ENCODE assay signal across 8 cellular contexts in genomic region chr14:32075636-32076277, GRCh38. TPM values are rescaled to one million over a fixed set of nuclear protein-coding genes. Genes with fewer than 3 reads are reported as not detected.
A peak's percentile ranks its signal among the peaks of the same experiment; 100 is the strongest.
DNase-seq lines count a peak whose midpoint lies in the region; ATAC-seq, FAIRE-seq and TF ChIP-seq lines count a peak whose summit lies in the region.

No MANE protein-coding gene starts in this region.

- peaks cover 15% of the 10 kb centered on the region; the same call in 1 of the 2 replicates for H3F3A ChIP-seq in SU-DHL-6 (ENCODE audit: insufficient read depth)

- H3K27ac ChIP-seq in SU-DHL-6 (ENCODE audit: low read depth, low read length) = no peak overlapping the region

- H2AFZ ChIP-seq in SU-DHL-6 (ENCODE audit: low read depth, low read length, severe bottlenecking) = peak overlapping the region; percentile 99

- H3K36me3 ChIP-seq in SU-DHL-6 (ENCODE audit: low read length) = no peaks in the 10 kb centered on the region

- H3K9me3 ChIP-seq in SU-DHL-6 (ENCODE audit: insufficient read depth, low read length) (no peaks in the 10 kb centered on the region), mononuclear cell (ENCODE audit: low read depth, low read length) (no peaks in the 10 kb centered on the region)

- H3K9ac ChIP-seq in SU-DHL-6 (ENCODE audit: low read length) = peak overlapping the region; percentile 64

- intact Hi-C loops in activated naive CD4-positive, alpha-beta T cell treated with anti-CD3 and anti-CD28 coated beads for 36 hours (cut with micrococcal nuclease) = loop anchor here (1.0 to 10.0 kb wide), 4 partner anchors 128 to 1451 kb away; partner anchors contain the start of genes DTD2, RNU6-8 and SCFD1

- H3K27me3 ChIP-seq in SU-DHL-6 (ENCODE audit: low read length) = no peaks in the 10 kb centered on the region
- no peaks in the 10 kb centered on the region for H3K27me3 ChIP-seq in mononuclear cell (ENCODE audit: insufficient read depth, low read length)

- H3K4me1 ChIP-seq in mononuclear cell (ENCODE audit: insufficient read depth, low read length) = peaks cover 12% of the 10 kb centered on the region

- TF ChIP-seq POLR2A in erythroblast (IDR thresholded peaks at IDR 0.05; ENCODE audit: low read length) = no peak

- H3K27me3 Mint-ChIP-seq in activated naive CD4-positive, alpha-beta T cell treated with anti-CD3 and anti-CD28 coated beads for 36 hours (ENCODE audit: low read depth) = peaks cover 2% of the 10 kb centered on the region

- H3K4me3 ChIP-seq in SU-DHL-6 (ENCODE audit: insufficient read depth, low read length, poor library complexity, severe bottlenecking) (peak overlapping the region; percentile 83), mononuclear cell (ENCODE audit: low read length) (peak overlapping the region; percentile 69)

- peak overlapping the region; percentile 89 for H3K27ac Mint-ChIP-seq in activated naive CD4-positive, alpha-beta T cell treated with anti-CD3 and anti-CD28 coated beads for 36 hours

- peaks cover 2% of the 10 kb centered on the region for H3K36me3 Mint-ChIP-seq in activated naive CD4-positive, alpha-beta T cell treated with anti-CD3 and anti-CD28 coated beads for 36 hours (ENCODE audit: low read depth)

- H4K20me1 ChIP-seq in SU-DHL-6 (ENCODE audit: low read depth, low read length) = peaks cover 7% of the 10 kb centered on the region

- H3K9me2 ChIP-seq in SU-DHL-6 (replicated peaks; ENCODE audit: insufficient read depth, low read length) = no peaks in the 10 kb centered on the region

- no peak for TF ChIP-seq CTCF in SU-DHL-6 (IDR thresholded peaks at IDR 0.05; ENCODE audit: insufficient read depth, low read length, poor library complexity, severe bottlenecking)

- peak; percentile 3 for ATAC-seq in HG03064 (IDR thresholded peaks at IDR 0.05; ENCODE audit: low read depth, unreplicated experiment)

- FAIRE-seq in urothelium cell line (lab: Jason Lieb, UNC) = no peak

- H3K9me3 Mint-ChIP-seq in activated naive CD4-positive, alpha-beta T cell treated with anti-CD3 and anti-CD28 coated beads for 36 hours = no peaks in the 10 kb centered on the region

- H3K79me2 ChIP-seq in SU-DHL-6 (ENCODE audit: insufficient read depth, low read length) = no peaks in the 10 kb centered on the region

- H3K4me1 Mint-ChIP-seq in activated naive CD4-positive, alpha-beta T cell treated with anti-CD3 and anti-CD28 coated beads for 36 hours (ENCODE audit: low read depth) = peaks cover 26% of the 10 kb centered on the region

- CTCF ChIA-PET in activated naive CD4-positive, alpha-beta T cell treated with anti-CD3 and anti-CD28 coated beads for 36 hours (lab: Charles Lee) = interaction anchor here (0.6 to 8.6 kb wide), 4 partner anchors 123 to 549 kb away, joined by 3 to 159 read pairs (median 5); no protein-coding TSS in a partner anchor

- peak; percentile 5 for DNase-seq in activated naive CD4-positive, alpha-beta T cell treated with anti-CD3 and anti-CD28 coated beads for 36 hours
- no peak for DNase-seq in activated naive CD4-positive, alpha-beta T cell treated with Interleukin-2 at 50 U/mL for 16 hours
- peak; percentile 33 to 37 for DNase-seq in erythroblast (lab: John Stamatoyannopoulos, UW)
- peak; percentile 55 for DNase-seq in urothelium cell line (ENCODE audit: low spot score)
- no peak for DNase-seq in LoVo (ENCODE audit: low spot score)

- H3K4me3 Mint-ChIP-seq in activated naive CD4-positive, alpha-beta T cell treated with anti-CD3 and anti-CD28 coated beads for 36 hours = peak overlapping the region; percentile 95

- peak overlapping the region; percentile 66 for H3K4me2 ChIP-seq in SU-DHL-6 (ENCODE audit: low read depth, low read length, poor library complexity, severe bottlenecking)

RNA-seq across cellular contexts. Expression of gene ARHGAP5, which starts 1.3 kb away (rescaled TPM):
- 10 to 100 TPM; 37.0 to 38.5 TPM for total RNA-seq in activated naive CD4-positive, alpha-beta T cell treated with anti-CD3 and anti-CD28 coated beads for 36 hours
- 89.5 TPM for total RNA-seq in mononuclear cell

Comparison
In these comparisons a context has a peak if more than half of its experiments do, and no peak if none do; other contexts are left out.
1. DNase-seq: peak in activated naive CD4-positive, alpha-beta T cell treated with anti-CD3 and anti-CD28 coated beads for 36 hours (single experiment), erythroblast (2 of 2) and urothelium cell line (single experiment); none in activated naive CD4-positive, alpha-beta T cell treated with Interleukin-2 at 50 U/mL for 16 hours (single experiment) and LoVo (single experiment).